ENCODE assay signal across 23 cellular contexts in the genomic region with DNA sequence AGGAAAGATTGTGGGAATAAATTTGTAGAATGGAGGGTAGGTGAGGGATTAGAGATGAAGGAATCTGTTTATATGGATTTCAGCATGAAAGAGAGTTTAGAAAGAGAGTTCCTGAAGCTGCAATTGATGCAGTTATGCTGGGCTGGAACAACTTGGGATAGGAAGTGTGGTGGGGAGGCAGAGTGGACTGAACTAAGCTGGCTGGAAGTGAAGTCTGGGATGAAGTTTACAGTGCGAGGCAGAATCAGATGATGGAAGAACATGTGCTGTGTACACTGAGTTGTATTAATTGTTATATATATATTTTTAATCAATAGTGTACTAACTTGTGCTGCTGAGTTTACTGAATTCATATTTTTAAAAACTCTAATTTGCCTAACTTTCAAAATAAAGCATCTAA.
DNase-seq lines count a peak whose midpoint lies in the region; ATAC-seq, FAIRE-seq and TF ChIP-seq lines count a peak whose summit lies in the region.
"Had no signal": no experiment of that assay in that cellular context is flagged by ENCODE, and none has a peak within 500 bp of the region (broad histone marks: within the 10 kb centered on the region; RNA-seq: fewer than 3 reads in every experiment).

No MANE protein-coding gene starts in this region.

- H3K14ac ChIP-seq in H1 (ENCODE audit: insufficient read length) (no peak overlapping the region), mesenchymal stem cell (ENCODE audit: low read length in 2 of 2) (no peak overlapping the region)

- no peak for DNase-seq in cardiac muscle cell (ENCODE audit: low read depth in 1 of 2, low spot score in 1 of 2)
- no peak for DNase-seq in right atrium auricular region (ENCODE audit: low spot score)
- no peak for DNase-seq in H1 (ENCODE audit: low read depth in 1 of 2, low spot score in 2 of 2)
- DNase-seq in mesenchymal stem cell: no peak
- DNase-seq in gastrocnemius medialis: no peak
- DNase-seq in progenitor cell of endocrine pancreas (ENCODE audit: low spot score, unreplicated experiment): no peak
- no peak for DNase-seq in germinal center (ENCODE audit: low spot score)
- no peak for DNase-seq in activated CD4-positive, CD25-positive, alpha-beta regulatory T cell treated with anti-CD3 and anti-CD28 coated beads, Interleukin-2, amount 50 U/mL, for 72 hours
- DNase-seq: 8988T; activated CD8-positive, alpha-beta T cell treated with anti-CD3 and anti-CD28 coated beads, Interleukin-2, amount 10 ng/mL, durations not matched to agents 7 days and 5 days; activated naive CD4-positive, alpha-beta T cell treated with anti-CD3 and anti-CD28 coated beads for 36 hours; Calu3; DMS79; HCEC 1CT; Karpas-422; NCI-H1436; NCI-H2081; NCI-H526; substantia nigra; T-helper 17 cell; upper lobe of left lung had no signal

- no peak for FAIRE-seq in H1 (lab: Jason Lieb, UNC)

- H3K27me3 Mint-ChIP-seq in progenitor cell of endocrine pancreas: peaks cover 4% of the 10 kb centered on the region
- H3K27me3 Mint-ChIP-seq: stimulated activated memory B cell treated with anti-CD40 and anti-IgM and Interleukin-4, amounts not matched to agents 10 μg/mL and 1 μg/mL and 100 μg/mL, for 72 hours had no signal

- H3K27ac ChIP-seq in cardiac muscle cell (peak overlapping the region; percentile 97), right atrium auricular region (peak overlapping the region in 1 of 2 donors; percentile 48), H1 (ENCODE audit: low read depth, low read length) (no peak overlapping the region), mesenchymal stem cell (ENCODE audit: low read length, poor library complexity, severe bottlenecking) (peak overlapping the region; percentile 29), gastrocnemius medialis (peak overlapping the region; percentile 67 to 74 (median 74))
- H3K27ac ChIP-seq: prostate gland had no signal

- TF ChIP-seq POLR2A in H1 (IDR thresholded peaks at IDR 0.05; ENCODE audit: control extremely low read depth in 1 of 2, low read depth in 2 of 2, low read length in 2 of 2) (no peak), gastrocnemius medialis (IDR thresholded peaks at IDR 0.05) (no peak)

- no peak overlapping the region for H3K4me3 ChIP-seq in cardiac muscle cell
- H3K4me3 ChIP-seq in right atrium auricular region: no peak overlapping the region
- H3K4me3 ChIP-seq in H1 (ENCODE audit: extremely low read depth in 1 of 4, insufficient read depth in 2 of 4, low read depth in 3 of 4, low read length in 4 of 4): no peak overlapping the region
- H3K4me3 ChIP-seq in mesenchymal stem cell (ENCODE audit: insufficient read depth in 1 of 2, low read depth in 1 of 2, low read length in 2 of 2): no peak overlapping the region
- no peak overlapping the region for H3K4me3 ChIP-seq in gastrocnemius medialis
- H3K4me3 ChIP-seq: prostate gland, upper lobe of left lung had no signal

- H2BK5ac ChIP-seq in H1 (ENCODE audit: low read depth, low read length) (no peak overlapping the region), mesenchymal stem cell (ENCODE audit: low read depth, low read length, poor library complexity, severe bottlenecking) (no peak overlapping the region)

- H3K23ac ChIP-seq in H1 (ENCODE audit: insufficient read length) (no peak overlapping the region), mesenchymal stem cell (ENCODE audit: low read length in 2 of 2) (no peak overlapping the region)

- CTCF ChIA-PET in H1 (lab: Charles Lee; ENCODE audit: partially characterized antibody): no interaction called here

- H3K27me3 ChIP-seq in cardiac muscle cell (no peaks in the 10 kb centered on the region), right atrium auricular region (no peaks in the 10 kb centered on the region), H1 (replicated peaks in 1 of 4; ENCODE audit: control insufficient read depth in 3 of 4, extremely low read depth in 1 of 4, insufficient read depth in 3 of 4, low read length in 3 of 4) (no peaks in the 10 kb centered on the region), mesenchymal stem cell (ENCODE audit: control insufficient read depth in 1 of 2, insufficient read depth in 1 of 2, low read length in 2 of 2) (no peaks in the 10 kb centered on the region), gastrocnemius medialis (no peaks in the 10 kb centered on the region)
- H3K27me3 ChIP-seq: upper lobe of left lung had no signal

- no peak overlapping the region for H3K56ac ChIP-seq in H1 (replicated peaks; ENCODE audit: insufficient read length, low read depth, low read length)

- H3K36me3 Mint-ChIP-seq in progenitor cell of endocrine pancreas (ENCODE audit: insufficient read depth): no peaks in the 10 kb centered on the region
- H3K36me3 Mint-ChIP-seq: stimulated activated memory B cell treated with anti-CD40 and anti-IgM and Interleukin-4, amounts not matched to agents 10 μg/mL and 1 μg/mL and 100 μg/mL, for 72 hours had no signal

- WGBS in H1 (ENCODE audit: extremely low coverage in 1 of 2, insufficient coverage in 1 of 2, insufficient read length in 1 of 2, insufficient replicate concordance in 2 of 2, low coverage in 1 of 2, low lambda C conversion rate in 2 of 2, missing lambda C conversion rate in 1 of 2), 2 experiments: 81% methylated on average over 1 of the region's 1 CpG; no CpG with 5 or more reads in 1 of the 2 experiments
- no CpG with 5 or more reads among the region's 1 CpG for WGBS in mesenchymal stem cell

- POLR2A ChIA-PET in H1 (lab: Charles Lee; ENCODE audit: partially characterized antibody): interaction anchor here (0.6 kb wide), 1 partner anchor 21 kb away, joined by 3 read pairs; no protein-coding TSS in a partner anchor

- H3K79me2 ChIP-seq in H1 (ENCODE audit: control insufficient read depth in 1 of 2, insufficient read depth in 2 of 2, low read length in 2 of 2): no peaks in the 10 kb centered on the region

- H3K4ac ChIP-seq in H1 (replicated peaks; ENCODE audit: insufficient read length, low read depth, low read length) (no peak overlapping the region), mesenchymal stem cell (ENCODE audit: low read depth in 1 of 2, low read length in 2 of 2) (no peak overlapping the region)

- H2AFZ ChIP-seq in H1 (ENCODE audit: low read length) (no peak overlapping the region), mesenchymal stem cell (ENCODE audit: low read depth, low read length) (no peak overlapping the region)

- no peak overlapping the region for H4K8ac ChIP-seq in H1 (ENCODE audit: extremely low read depth, insufficient read depth, low read length)
- peak overlapping the region; percentile 77 for H4K8ac ChIP-seq in mesenchymal stem cell (ENCODE audit: low read length)

- no peak overlapping the region for H2BK20ac ChIP-seq in H1 (ENCODE audit: low read length)

- H3K9ac ChIP-seq in H1 (replicated peaks in 1 of 4; ENCODE audit: extremely low read depth in 1 of 4, low read depth in 3 of 4, low read length in 3 of 4) (no peak overlapping the region), mesenchymal stem cell (ENCODE audit: low read length) (no peak overlapping the region)

- H3K36me3 ChIP-seq in cardiac muscle cell (no peaks in the 10 kb centered on the region), right atrium auricular region (no peaks in the 10 kb centered on the region), H1 (ENCODE audit: control insufficient read depth in 2 of 4, insufficient read depth in 4 of 4, low read length in 3 of 4) (no peaks in the 10 kb centered on the region), mesenchymal stem cell (ENCODE audit: control insufficient read depth in 1 of 2, insufficient read depth in 2 of 2, low read depth in 1 of 2, low read length in 2 of 2) (no peaks in the 10 kb centered on the region), gastrocnemius medialis (no peaks in the 10 kb centered on the region)
- H3K36me3 ChIP-seq: prostate gland, upper lobe of left lung had no signal

- H2AK5ac ChIP-seq in H1 (ENCODE audit: low read depth, low read length): no peak overlapping the region
- H2AK5ac ChIP-seq in mesenchymal stem cell (ENCODE audit: low read length, severe bottlenecking): no peak overlapping the region

- TF ChIP-seq CTCF in cardiac muscle cell (IDR thresholded peaks at IDR 0.05; ENCODE audit: low read depth, low read length) (no peak), right atrium auricular region (IDR thresholded peaks at IDR 0.05) (no peak), H1 (IDR thresholded peaks at IDR 0.05; ENCODE audit: control extremely low read depth in 1 of 3, insufficient read depth in 1 of 3, low read depth in 1 of 3, low read length in 3 of 3) (no peak), gastrocnemius medialis (IDR thresholded peaks at IDR 0.05 in 4 of 5, conservative IDR thresholded peaks at IDR 0.05 in 1 of 5) (no peak), progenitor cell of endocrine pancreas (IDR thresholded peaks at IDR 0.05; ENCODE audit: unreplicated experiment) (no peak)

- no peak overlapping the region for H2BK12ac ChIP-seq in H1 (ENCODE audit: low read depth, low read length)
- peak overlapping the region; percentile 15 to 93 for H2BK12ac ChIP-seq in mesenchymal stem cell (ENCODE audit: low read length in 2 of 2)

- H2BK15ac ChIP-seq in H1 (ENCODE audit: low read length) (no peak overlapping the region), mesenchymal stem cell (ENCODE audit: low read depth, poor library complexity, severe bottlenecking) (no peak overlapping the region)

- intact Hi-C loops in gastrocnemius medialis (cut with DNase I; ENCODE audit: low total_unique reads): no loop called here

- H3K79me1 ChIP-seq in H1 (ENCODE audit: low read depth, low read length) (no peaks in the 10 kb centered on the region), mesenchymal stem cell (replicated peaks; ENCODE audit: low read length, poor library complexity, severe bottlenecking) (no peaks in the 10 kb centered on the region)

- H3K18ac ChIP-seq in H1 (ENCODE audit: extremely low read depth, low read length): no peak overlapping the region
- H3K18ac ChIP-seq in mesenchymal stem cell (ENCODE audit: low read depth in 1 of 2, low read length in 2 of 2): peak overlapping the region in 1 of 2 experiments; percentile 79

- H3K27ac Mint-ChIP-seq in progenitor cell of endocrine pancreas: no peak overlapping the region
- H3K27ac Mint-ChIP-seq: activated CD8-positive, alpha-beta T cell treated with anti-CD3 and anti-CD28 coated beads, Interleukin-2, amount 10 ng/mL, durations not matched to agents 7 days and 5 days; activated naive CD4-positive, alpha-beta T cell treated with anti-CD3 and anti-CD28 coated beads for 36 hours; stimulated activated memory B cell treated with anti-CD40 and anti-IgM and Interleukin-4, amounts not matched to agents 10 μg/mL and 1 μg/mL and 100 μg/mL, for 72 hours; T-helper 17 cell had no signal

- H3K4me2 ChIP-seq in H1 (ENCODE audit: insufficient read depth in 1 of 2, low read depth in 2 of 2, low read length in 2 of 2) (no peak overlapping the region), mesenchymal stem cell (ENCODE audit: low read length, poor library complexity, severe bottlenecking) (no peak overlapping the region)

- H2BK120ac ChIP-seq in H1 (replicated peaks; ENCODE audit: low read depth, low read length): peak overlapping the region; percentile 60
- H2BK120ac ChIP-seq in mesenchymal stem cell (ENCODE audit: low read depth, low read length): no peak overlapping the region

- no peaks in the 10 kb centered on the region for H3K23me2 ChIP-seq in H1 (ENCODE audit: low read depth, low read length)

- H4K5ac ChIP-seq in H1 (ENCODE audit: insufficient read length, low read depth, low read length): no peak overlapping the region

- H3K4me1 ChIP-seq in cardiac muscle cell (ENCODE audit: low read depth) (peaks cover 42% of the 10 kb centered on the region), right atrium auricular region (peaks cover 0 to 19% of the 10 kb centered on the region in 2 donors), H1 (replicated peaks in 1 of 4; ENCODE audit: control insufficient read depth in 3 of 4, insufficient read depth in 4 of 4, low read length in 3 of 4) (peaks cover 0 to 7% (median 1%) of the 10 kb centered on the region in 4 experiments; a peak in 2 of 7 replicates), mesenchymal stem cell (ENCODE audit: control insufficient read depth, insufficient read depth, low read depth, low read length) (peaks cover 2% of the 10 kb centered on the region), gastrocnemius medialis (peaks cover 31 to 48% of the 10 kb centered on the region in 2 donors)
- H3K4me1 ChIP-seq: prostate gland had no signal

- TF ChIP-seq RAD21 in H1 (IDR thresholded peaks at IDR 0.05 in 1 of 2, conservative IDR thresholded peaks at IDR 0.05 in 1 of 2; ENCODE audit: low read depth in 2 of 2, low read length in 2 of 2): no peak

- in situ Hi-C loops in gastrocnemius medialis (cut with MboI; ENCODE audit: low sequenced_read_pairs in 4 of 4): loop anchor here in 1 of 4 donors (25.0 kb wide), 1 partner anchor 446 kb away; no protein-coding TSS in a partner anchor

- H3K9me3 Mint-ChIP-seq in progenitor cell of endocrine pancreas (ENCODE audit: low read depth): no peaks in the 10 kb centered on the region
- H3K9me3 Mint-ChIP-seq: activated naive CD4-positive, alpha-beta T cell treated with anti-CD3 and anti-CD28 coated beads for 36 hours; stimulated activated memory B cell treated with anti-CD40 and anti-IgM and Interleukin-4, amounts not matched to agents 10 μg/mL and 1 μg/mL and 100 μg/mL, for 72 hours had no signal

- no peak overlapping the region for H3K4me3 Mint-ChIP-seq in progenitor cell of endocrine pancreas (ENCODE audit: low read depth)
- H3K4me3 Mint-ChIP-seq: activated CD8-positive, alpha-beta T cell treated with anti-CD3 and anti-CD28 coated beads, Interleukin-2, amount 10 ng/mL, durations not matched to agents 7 days and 5 days; activated naive CD4-positive, alpha-beta T cell treated with anti-CD3 and anti-CD28 coated beads for 36 hours; stimulated activated memory B cell treated with anti-CD40 and anti-IgM and Interleukin-4, amounts not matched to agents 10 μg/mL and 1 μg/mL and 100 μg/mL, for 72 hours; T-helper 17 cell had no signal

- H4K20me1 ChIP-seq in H1 (replicated peaks in 1 of 2; ENCODE audit: control insufficient read depth in 1 of 2, insufficient read depth in 2 of 2, low read length in 2 of 2): no peaks in the 10 kb centered on the region

- no peaks in the 10 kb centered on the region for H3K9me3 ChIP-seq in cardiac muscle cell (ENCODE audit: low read depth)
- no peaks in the 10 kb centered on the region for H3K9me3 ChIP-seq in right atrium auricular region
- H3K9me3 ChIP-seq in H1 (ENCODE audit: insufficient read depth in 2 of 2, low read depth in 1 of 2, low read length in 1 of 2): no peaks in the 10 kb centered on the region
- no peaks in the 10 kb centered on the region for H3K9me3 ChIP-seq in mesenchymal stem cell (ENCODE audit: control insufficient read depth, low read length)
- no peaks in the 10 kb centered on the region for H3K9me3 ChIP-seq in gastrocnemius medialis
- H3K9me3 ChIP-seq: prostate gland, upper lobe of left lung had no signal

- ATAC-seq in gastrocnemius medialis: no peak
- ATAC-seq: activated CD8-positive, alpha-beta T cell treated with anti-CD3 and anti-CD28 coated beads, Interleukin-2, amount 10 ng/mL, durations not matched to agents 7 days and 5 days; stimulated activated memory B cell treated with anti-CD40 and anti-IgM and Interleukin-4, amounts not matched to agents 10 μg/mL and 1 μg/mL and 100 μg/mL, for 72 hours; T-helper 17 cell had no signal

- no peak for TF ChIP-seq EP300 in H1 (IDR thresholded peaks at IDR 0.05; ENCODE audit: borderline replicate concordance in 1 of 2, low read depth in 2 of 2, low read length in 2 of 2)

- H4K91ac ChIP-seq in H1 (replicated peaks; ENCODE audit: insufficient read length, low read length): peak overlapping the region; percentile 16
- H4K91ac ChIP-seq in mesenchymal stem cell (ENCODE audit: low read length): peak overlapping the region; percentile 75

- peaks cover 12% of the 10 kb centered on the region for H3K4me1 Mint-ChIP-seq in progenitor cell of endocrine pancreas (ENCODE audit: low read depth)
- H3K4me1 Mint-ChIP-seq: stimulated activated memory B cell treated with anti-CD40 and anti-IgM and Interleukin-4, amounts not matched to agents 10 μg/mL and 1 μg/mL and 100 μg/mL, for 72 hours had no signal
